ENCODE assay signal across 26 cellular contexts in the genomic region with DNA sequence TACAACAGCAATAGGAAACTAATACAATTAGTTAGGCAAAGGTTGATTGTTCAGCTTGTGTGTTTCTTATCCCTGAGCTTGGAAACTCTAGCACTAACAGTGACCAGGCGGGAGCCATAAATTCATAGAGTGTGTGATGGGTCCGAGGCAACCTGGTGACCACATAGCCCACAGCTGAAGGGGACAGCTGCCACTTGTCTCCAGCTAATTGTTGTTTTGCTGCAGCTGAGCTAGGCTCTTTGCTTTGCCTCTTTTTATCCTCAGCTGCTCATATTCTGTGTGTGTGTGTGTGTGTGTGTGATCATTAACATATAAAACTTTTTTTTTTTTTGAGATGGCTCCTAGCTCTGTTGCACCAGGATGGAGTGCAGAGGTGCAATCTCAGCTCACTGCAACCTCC.
"Had no signal": no experiment of that assay in that cellular context is flagged by ENCODE, and none has a peak within 500 bp of the region (broad histone marks: within the 10 kb centered on the region; RNA-seq: fewer than 3 reads in every experiment).

No MANE protein-coding gene starts in this region.

- H3K27ac ChIP-seq: brain microvascular endothelial cell, cardiac muscle cell had no signal

- ATAC-seq: activated CD8-positive, alpha-beta memory T cell treated with anti-CD3 and anti-CD28 coated beads, Interleukin-2, amount 10 ng/mL, durations not matched to agents 7 days and 5 days; Panc1; T-helper 17 cell; WTC11 had no signal

- DNase-seq: activated CD4-positive, alpha-beta T cell treated with anti-CD3 and anti-CD28 coated beads for 48 hours; activated CD4-positive, alpha-beta T cell treated with anti-CD3 and anti-CD28 coated beads, Interleukin-2, amount 50 U/mL, for 4 hours; activated CD4-positive, CD25-positive, alpha-beta regulatory T cell treated with anti-CD3 and anti-CD28 coated beads, Interleukin-2, amount 50 U/mL, for 72 hours; activated CD8-positive, alpha-beta memory T cell treated with anti-CD3 and anti-CD28 coated beads, Interleukin-2, amount 10 ng/mL, durations not matched to agents 7 days and 5 days; activated effector memory CD4-positive, alpha-beta T cell treated with Interleukin-2 at 50 U/mL for 16 hours; activated naive CD4-positive, alpha-beta T cell; activated T-cell treated with anti-CD3 and anti-CD28 coated beads, Interleukin-2, amount 50 U/mL, for 24 hours; amygdala; brain microvascular endothelial cell; MM.1S; NCI-H1105; NCI-H146; NCI-H187 treated with DMSO at 0.1 percent for 48 hours; NCI-H2081 treated with DMSO at 0.1 percent for 48 hours; NCI-H2171 treated with DMSO at 0.1 percent for 48 hours; NCI-H510A treated with DMSO at 0.1 percent for 48 hours; NCI-H748 treated with DMSO at 0.1 percent for 48 hours; NK-92 treated with Interleukin-12 subunit alpha and Interleukin-12 subunit beta, amount 100 ng/mL, for 24 hours; OCI-M1; Right ventricle myocardium superior; RPMI8226; T-helper 17 cell; T-helper 9 cell had no signal

- H3K36me3 ChIP-seq: brain microvascular endothelial cell, cardiac muscle cell had no signal

- H3K4me3 ChIP-seq: cardiac muscle cell had no signal

- H3K27me3 ChIP-seq: brain microvascular endothelial cell, cardiac muscle cell had no signal
